Comparison of ENCODE assay signal across 10 cellular contexts in the genomic region with DNA sequence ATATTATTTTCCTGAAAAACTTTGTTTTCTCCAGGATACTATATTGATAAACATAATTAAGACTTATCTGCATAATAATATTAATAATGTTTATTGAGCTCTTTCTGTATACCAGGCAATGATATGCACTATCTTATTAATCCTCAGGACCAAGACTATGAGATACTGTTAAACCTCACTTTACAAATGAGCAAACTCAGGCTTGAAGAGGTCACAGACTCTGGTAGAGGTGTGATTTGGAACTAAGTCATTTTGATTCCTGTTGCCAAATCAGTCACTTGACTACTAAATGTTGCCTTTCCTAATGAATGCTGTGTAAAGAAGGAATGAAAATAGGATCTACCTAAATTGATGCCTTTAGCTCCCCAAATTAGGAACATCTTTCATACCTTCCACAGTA.
"Had no signal": no experiment of that assay in that cellular context is flagged by ENCODE, and none has a peak within 500 bp of the region (broad histone marks: within the 10 kb centered on the region; RNA-seq: fewer than 3 reads in every experiment).

No MANE protein-coding gene starts in this region.

- ATAC-seq: HCT116, K562 had no signal

- H3K36me3 ChIP-seq: HAP-1 had no signal

- H3K4me2 ChIP-seq: KMS-11 had no signal

- H3K9ac ChIP-seq: GM23248, KMS-11 had no signal

- H3K9me3 ChIP-seq: HAP-1 had no signal

- FAIRE-seq: K562 had no signal

- H2AFZ ChIP-seq: GM23248 had no signal

- H3K27ac ChIP-seq: GM23248, HL-60, KMS-11 had no signal

- H3K4me3 ChIP-seq: GM23248, HAP-1, K562 had no signal

- DNase-seq: GM23248, GOT3, H7, HFFc6, IMR-90 had no signal
